ENCODE assay signal across 28 cellular contexts in the genomic region with DNA sequence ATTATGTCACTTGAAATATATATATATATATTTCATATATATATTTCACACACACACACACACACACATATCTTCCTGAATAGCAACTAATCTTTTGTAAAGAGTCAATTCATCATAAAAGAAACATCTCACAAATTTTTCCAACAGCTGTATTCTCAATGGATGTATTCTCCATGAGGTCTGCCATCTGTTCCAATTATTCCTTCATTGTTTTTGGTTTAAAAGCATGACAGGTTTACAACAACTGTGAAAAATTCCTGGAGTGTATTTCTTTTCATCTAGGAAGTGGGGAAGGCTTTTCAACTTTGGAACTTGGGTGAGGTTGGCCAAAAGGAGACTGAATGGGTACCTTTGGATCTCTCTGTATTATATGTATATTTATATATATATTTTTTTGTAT.
"Had no signal": no experiment of that assay in that cellular context is flagged by ENCODE, and none has a peak within 500 bp of the region (broad histone marks: within the 10 kb centered on the region; RNA-seq: fewer than 3 reads in every experiment).

No MANE protein-coding gene starts in this region.

- H3K4me1 ChIP-seq: esophagus muscularis mucosa, foreskin keratinocyte, gastroesophageal sphincter, heart right ventricle, left lung, prostate gland, right atrium auricular region, tibial nerve, upper lobe of left lung had no signal

- H3K27ac ChIP-seq: coronary artery, esophagus muscularis mucosa, foreskin keratinocyte, gastroesophageal sphincter, left lung, prostate gland, right atrium auricular region, skin epidermis, spleen, thoracic aorta, tibial nerve, upper lobe of left lung had no signal

- H3K9me3 ChIP-seq: esophagus muscularis mucosa, gastroesophageal sphincter, heart right ventricle, left lung, prostate gland, right atrium auricular region, spleen, thoracic aorta, tibial nerve, upper lobe of left lung had no signal

- H3K27me3 ChIP-seq: esophagus muscularis mucosa, foreskin keratinocyte, gastroesophageal sphincter, heart right ventricle, left lung, right atrium auricular region, spleen, tibial nerve, upper lobe of left lung had no signal

- H3K4me3 ChIP-seq: coronary artery, esophagus muscularis mucosa, gastroesophageal sphincter, heart right ventricle, left lung, prostate gland, right atrium auricular region, skin epidermis, spleen, thoracic aorta, tibial nerve, upper lobe of left lung had no signal

- H3K36me3 ChIP-seq: esophagus muscularis mucosa, gastroesophageal sphincter, heart right ventricle, left lung, prostate gland, right atrium auricular region, thoracic aorta, upper lobe of left lung had no signal

- DNase-seq: dermis blood vessel endothelial cell; effector memory CD4-positive, alpha-beta T cell; foreskin keratinocyte; glutamatergic neuron; heart right ventricle; hippocampal formation; left cardiac atrium; left lung; mesendoderm; midbrain; naive thymus-derived CD4-positive, alpha-beta T cell; nephron progenitor cell; nucleus accumbens; spleen; stimulated activated CD4-positive, alpha-beta T cell treated with anti-CD3 and anti-CD28 coated beads, Interleukin-4, amount 100 ng/mL, for 4 hours; stimulated activated naive CD8-positive, alpha-beta T cell treated with anti-CD3 and anti-CD28 coated beads, Interleukin-15, Interleukin-2, amounts not matched to agents 100 U/mL and 50 U/mL, for 24 hours; substantia nigra; upper lobe of left lung had no signal

- ATAC-seq: foreskin keratinocyte; gastroesophageal sphincter; heart right ventricle; left cardiac atrium; left lung; naive thymus-derived CD4-positive, alpha-beta T cell; sciatic nerve; stimulated activated memory B cell treated with anti-CD40 and anti-IgM and Interleukin-4, amounts not matched to agents 10 μg/mL and 1 μg/mL and 100 μg/mL, for 72 hours; stimulated activated naive CD8-positive, alpha-beta T cell treated with anti-CD3 and anti-CD28 coated beads, Interleukin-15, Interleukin-2, amounts not matched to agents 100 U/mL and 50 U/mL, for 24 hours had no signal
